ENCODE assay signal across 8 cellular contexts in the genomic region with DNA sequence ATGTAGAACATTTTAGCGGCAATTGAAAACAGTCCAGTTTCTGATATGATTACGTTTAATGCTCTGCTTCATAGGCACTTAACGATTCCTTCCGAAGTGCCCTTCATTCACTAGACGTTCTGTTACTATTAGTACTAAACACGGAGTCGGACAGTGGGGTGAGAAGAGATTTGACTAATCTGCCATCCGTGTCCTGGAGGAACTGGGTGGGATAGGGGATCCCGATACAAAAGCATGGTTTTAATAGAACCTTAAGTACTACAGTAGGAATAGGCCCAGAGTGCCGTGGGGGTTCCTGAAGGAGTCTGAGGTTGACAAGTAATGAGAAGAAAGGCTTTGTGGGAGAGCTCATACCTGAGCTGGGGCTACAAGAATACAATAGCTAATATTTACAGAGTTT. TPM values are rescaled to one million over a fixed set of nuclear protein-coding genes. Genes with fewer than 3 reads are reported as not detected.
DNase-seq lines count a peak whose midpoint lies in the region; ATAC-seq, FAIRE-seq and TF ChIP-seq lines count a peak whose summit lies in the region.

No MANE protein-coding gene starts in this region.

- TF ChIP-seq POLR2A in tibial nerve (IDR thresholded peaks at IDR 0.05), result no peak

- H3K36me3 ChIP-seq in left lung (no peaks in the 10 kb centered on the region), tibial nerve (peaks cover 0 to 26% (median 0%) of the 10 kb centered on the region in 3 donors)

- WGBS in tibial nerve, 2 donors, result 31 to 32% methylated on average over 10 of the region's 10 CpGs

- no peak for TF ChIP-seq EP300 in tibial nerve (IDR thresholded peaks at IDR 0.05)

- H3K4me3 Mint-ChIP-seq in activated T-cell treated with anti-CD3 and anti-CD28 coated beads, Interleukin-2, amount 50 U/mL, for 72 hours, result peak overlapping the region; percentile 94 to 100

- H3K27ac ChIP-seq in left lung (no peak overlapping the region), tibial nerve (no peak overlapping the region)

- DNase-seq in activated T-cell treated with anti-CD3 and anti-CD28 coated beads, Interleukin-2, amount 50 U/mL, for 72 hours, result no peak
- DNase-seq in activated T-cell treated with anti-CD3 and anti-CD28 coated beads, Interleukin-2, amount 50 U/mL, for 1 hour, result no peak
- no peak for DNase-seq in activated naive CD4-positive, alpha-beta T cell treated with anti-CD3 and anti-CD28 coated beads, Interleukin-2, amount 50 U/mL, for 72 hours (ENCODE audit: low spot score in 2 of 2)
- DNase-seq in left lung (no peak), tibial nerve (ENCODE audit: low spot score in 2 of 2) (no peak), SK-N-DZ (ENCODE audit: low spot score) (no peak), islet precursor cell (no peak), urothelium cell line (ENCODE audit: low spot score) (no peak)

- no peak for ATAC-seq in activated T-cell treated with anti-CD3 and anti-CD28 coated beads, Interleukin-2, amount 50 U/mL, for 72 hours (replicated peaks in 1 of 2)
- ATAC-seq in activated naive CD4-positive, alpha-beta T cell treated with anti-CD3 and anti-CD28 coated beads, Interleukin-2, amount 50 U/mL, for 72 hours, result no peak
- ATAC-seq in left lung, result no peak

- H3K4me3 ChIP-seq in left lung (peak overlapping the region; percentile 58 to 87), tibial nerve (peak overlapping the region; percentile 62 to 97 (median 78))

- intact Hi-C loops in left lung (cut with DNase I), result no loop called here

- FAIRE-seq in urothelium cell line (lab: Jason Lieb, UNC), result no peak

- TF ChIP-seq CTCF in left lung (IDR thresholded peaks at IDR 0.05), result no peak
- TF ChIP-seq CTCF in tibial nerve (IDR thresholded peaks at IDR 0.05), result no peak

- peak overlapping the region; percentile 51 for H3K27ac Mint-ChIP-seq in activated T-cell treated with anti-CD3 and anti-CD28 coated beads, Interleukin-2, amount 50 U/mL, for 72 hours
- peak overlapping the region; percentile 94 to 95 for H3K27ac Mint-ChIP-seq in activated naive CD4-positive, alpha-beta T cell treated with anti-CD3 and anti-CD28 coated beads, Interleukin-2, amount 50 U/mL, for 72 hours

- H3K9me3 Mint-ChIP-seq in activated T-cell treated with anti-CD3 and anti-CD28 coated beads, Interleukin-2, amount 50 U/mL, for 72 hours, result peaks cover 0 to under 1% of the 10 kb centered on the region in 2 donors
- peaks cover 8 to 9% of the 10 kb centered on the region in 2 donors for H3K9me3 Mint-ChIP-seq in activated naive CD4-positive, alpha-beta T cell treated with anti-CD3 and anti-CD28 coated beads, Interleukin-2, amount 50 U/mL, for 72 hours

- peaks cover 5 to 15% of the 10 kb centered on the region in 2 donors for H3K4me1 ChIP-seq in left lung
- H3K4me1 ChIP-seq in tibial nerve, result peaks cover 0 to 18% (median 4%) of the 10 kb centered on the region in 4 donors

- H3K36me3 Mint-ChIP-seq in activated T-cell treated with anti-CD3 and anti-CD28 coated beads, Interleukin-2, amount 50 U/mL, for 72 hours (ENCODE audit: insufficient read depth in 2 of 2), result peaks cover 3 to 5% of the 10 kb centered on the region in 2 donors
- H3K36me3 Mint-ChIP-seq in activated naive CD4-positive, alpha-beta T cell treated with anti-CD3 and anti-CD28 coated beads, Interleukin-2, amount 50 U/mL, for 72 hours, result peaks cover 10 to 22% of the 10 kb centered on the region in 2 donors

- H3K27me3 Mint-ChIP-seq in activated T-cell treated with anti-CD3 and anti-CD28 coated beads, Interleukin-2, amount 50 U/mL, for 72 hours (ENCODE audit: low read depth), result no peaks in the 10 kb centered on the region

- H3K9me3 ChIP-seq in left lung, result no peaks in the 10 kb centered on the region
- H3K9me3 ChIP-seq in tibial nerve, result peaks cover 0 to 7% (median 0%) of the 10 kb centered on the region in 4 donors

- peaks cover 29% of the 10 kb centered on the region for H3K4me1 Mint-ChIP-seq in activated T-cell treated with anti-CD3 and anti-CD28 coated beads, Interleukin-2, amount 50 U/mL, for 72 hours (ENCODE audit: low read depth)

- H3K27me3 ChIP-seq in left lung (no peaks in the 10 kb centered on the region), tibial nerve (no peaks in the 10 kb centered on the region)

RNA-seq across cellular contexts. Expression of a gene that starts 0.6 kb away (rescaled TPM):
- total RNA-seq in activated T-cell treated with anti-CD3 and anti-CD28 coated beads, Interleukin-2, amount 50 U/mL, for 72 hours, result 1 to 10 TPM; 3.0 to 9.3 TPM
- total RNA-seq in activated naive CD4-positive, alpha-beta T cell treated with anti-CD3 and anti-CD28 coated beads, Interleukin-2, amount 50 U/mL, for 72 hours, result 1 to 10 TPM; 3.8 to 7.6 TPM
- total RNA-seq in left lung (10 to 100 TPM; 14.8 to 15.1 TPM), tibial nerve (10 to 100 TPM in 2 of 4 donors, 1 to 10 TPM in 2; 6.1 to 17.2 (median 10.3) TPM)
- 23.1 and 27.8 TPM in 2 replicates for polyA plus RNA-seq in SK-N-DZ (2014; cell fraction: cytosol; rRNA removed)
- 16.8 and 17.8 TPM in 2 replicates for polyA plus RNA-seq in SK-N-DZ (2014; cell fraction: nucleus; rRNA removed)

RNA-seq across cellular contexts. Expression of a gene that starts 0.7 kb away (rescaled TPM):
- total RNA-seq in activated T-cell treated with anti-CD3 and anti-CD28 coated beads, Interleukin-2, amount 50 U/mL, for 72 hours, result 10 to 100 TPM; 10.0 to 21.7 TPM
- total RNA-seq in activated naive CD4-positive, alpha-beta T cell treated with anti-CD3 and anti-CD28 coated beads, Interleukin-2, amount 50 U/mL, for 72 hours, result 10 to 100 TPM; 14.4 to 14.8 TPM
- total RNA-seq in left lung (10 to 100 TPM; 14.7 to 17.9 TPM), tibial nerve (10 to 100 TPM; 11.1 to 22.0 (median 13.4) TPM)
- polyA plus RNA-seq in SK-N-DZ (2014; cell fraction: cytosol; rRNA removed), result 17.0 and 19.3 TPM in 2 replicates
- polyA plus RNA-seq in SK-N-DZ (2014; cell fraction: nucleus; rRNA removed), result 19.9 and 27.5 TPM in 2 replicates

RNA-seq across cellular contexts. Expression of a gene that starts 13.3 kb away (rescaled TPM):
- total RNA-seq in activated T-cell treated with anti-CD3 and anti-CD28 coated beads, Interleukin-2, amount 50 U/mL, for 72 hours, result under 1 TPM in 1 of 2 donors, not detected in 1; 0.58 TPM
- total RNA-seq in activated naive CD4-positive, alpha-beta T cell treated with anti-CD3 and anti-CD28 coated beads, Interleukin-2, amount 50 U/mL, for 72 hours, result under 1 TPM; 0.14 to 0.19 TPM
- total RNA-seq in left lung, result 1 to 10 TPM in 1 of 2 donors, under 1 TPM in 1; 0.82 to 1.2 TPM
- 1 to 10 TPM; 2.5 to 9.3 (median 4.1) TPM for total RNA-seq in tibial nerve
- polyA plus RNA-seq in SK-N-DZ (2014; cell fraction: cytosol; rRNA removed), result 0.24 and 0.31 TPM in 2 replicates
- polyA plus RNA-seq in SK-N-DZ (2014; cell fraction: nucleus; rRNA removed), result 0.44 TPM in 1 of 2 replicates, not detected in the other
